ENCODE assay signal across 16 cellular contexts in genomic region chr4:118757761-118758213, GRCh38.
A peak's percentile ranks its signal among the peaks of the same experiment; 100 is the strongest.
DNase-seq lines count a peak whose midpoint lies in the region; ATAC-seq and TF ChIP-seq lines count a peak whose summit lies in the region.
"Had no signal": no experiment of that assay in that cellular context is flagged by ENCODE, and none has a peak within 500 bp of the region (broad histone marks: within the 10 kb centered on the region; RNA-seq: fewer than 3 reads in every experiment).

No MANE protein-coding gene starts in this region.

- peak; percentile 53 for DNase-seq in NCI-H510A treated with DMSO at 0.1 percent for 48 hours (lab: John Stamatoyannopoulos, UW)
- DNase-seq in NCI-H510A (lab: John Stamatoyannopoulos, UW): no peak
- DNase-seq in fibroblast of mammary gland (ENCODE audit: low read depth): peak; percentile 70
- peak; percentile 36 for DNase-seq in myocyte (ENCODE audit: low read depth)
- no peak for DNase-seq in activated CD4-positive, CD25-positive, alpha-beta regulatory T cell (lab: John Stamatoyannopoulos, UW)
- DNase-seq in NK-92 treated with Interleukin-12 subunit alpha and Interleukin-12 subunit beta, amount 100 ng/mL, for 24 hours (lab: John Stamatoyannopoulos, UW): no peak
- DNase-seq in activated CD4-positive, alpha-beta T cell treated with anti-CD3 and anti-CD28 coated beads for 1 hour: no peak
- DNase-seq: activated naive CD8-positive, alpha-beta T cell treated with anti-CD3 and anti-CD28 coated beads for 36 hours; DMS53; effector memory CD8-positive, alpha-beta T cell; NCI-H2081; stimulated activated CD4-positive, alpha-beta T cell treated with anti-CD3 and anti-CD28 coated beads, Interleukin-2, amount 100 ng/mL, for 48 hours; stimulated activated naive CD8-positive, alpha-beta T cell treated with anti-CD3 and anti-CD28 coated beads, Interleukin-15, Interleukin-2, amounts not matched to agents 100 U/mL and 50 U/mL, for 24 hours had no signal

- TF ChIP-seq CTCF in fibroblast of mammary gland (conservative IDR thresholded peaks at IDR 0.05; ENCODE audit: control insufficient read depth, insufficient read depth, low read depth, low read length): no peak

- no peak for ATAC-seq in HG03108 (IDR thresholded peaks at IDR 0.05; ENCODE audit: unreplicated experiment)
- ATAC-seq: A549; effector memory CD8-positive, alpha-beta T cell; stimulated activated naive CD8-positive, alpha-beta T cell treated with anti-CD3 and anti-CD28 coated beads, Interleukin-15, Interleukin-2, amounts not matched to agents 100 U/mL and 50 U/mL, for 24 hours had no signal

- H3K4me3 ChIP-seq in fibroblast of mammary gland (ENCODE audit: control insufficient read depth, low read depth, low read length): no peak overlapping the region
- H3K4me3 ChIP-seq: A549, HAP-1 had no signal

Comparison
In these comparisons a context has a peak if more than half of its experiments do, and no peak if none do; other contexts are left out.
1. DNase-seq: peak in NCI-H510A treated with DMSO at 0.1 percent for 48 hours (single experiment), fibroblast of mammary gland (single experiment) and myocyte (single experiment); none in NCI-H510A (single experiment), activated CD4-positive, CD25-positive, alpha-beta regulatory T cell (0 of 4), NK-92 treated with Interleukin-12 subunit alpha and Interleukin-12 subunit beta, amount 100 ng/mL, for 24 hours (single experiment) and activated CD4-positive, alpha-beta T cell treated with anti-CD3 and anti-CD28 coated beads for 1 hour (single experiment).